6 cellular contexts compared by ENCODE assay signal in genomic region chr5:177498013-177498847, GRCh38. TPM values are rescaled to one million over a fixed set of nuclear protein-coding genes. Genes with fewer than 3 reads are reported as not detected.
DNase-seq lines count a peak whose midpoint lies in the region; ATAC-seq and TF ChIP-seq lines count a peak whose summit lies in the region.

No MANE protein-coding gene starts in this region.

- no peak for TF ChIP-seq POLR2A in right lobe of liver (IDR thresholded peaks at IDR 0.05)

- intact Hi-C loops in right lobe of liver (cut with DNase I): no loop called here

- peaks cover 31% of the 10 kb centered on the region for H3K27me3 Mint-ChIP-seq in WTC11 (ENCODE audit: low read depth)

- H3K9me3 ChIP-seq in right lobe of liver: no peaks in the 10 kb centered on the region

- 21% methylated on average over 17 of the region's 48 CpGs for WGBS in right lobe of liver (ENCODE audit: insufficient coverage, low coverage, low lambda C conversion rate, missing lambda C conversion rate)

- H3K4me1 ChIP-seq in right lobe of liver: no peaks in the 10 kb centered on the region

- peak overlapping the region; percentile 58 to 86 (median 64) for H3K4me3 ChIP-seq in right lobe of liver

- ATAC-seq in GM21723 (IDR thresholded peaks at IDR 0.05; ENCODE audit: unreplicated experiment) (peak; percentile 6), WTC11 (peak; percentile 1), right lobe of liver (peak; percentile 18 to 29 (median 22)), GM19328 (IDR thresholded peaks at IDR 0.05; ENCODE audit: unreplicated experiment) (no peak)

- H3K4me3 Mint-ChIP-seq in WTC11: peak overlapping the region; percentile 80

- no peaks in the 10 kb centered on the region for H3K36me3 ChIP-seq in right lobe of liver

- H3K27me3 ChIP-seq in right lobe of liver: no peaks in the 10 kb centered on the region

- TF ChIP-seq CTCF in WTC11 (IDR thresholded peaks at IDR 0.05) (no peak), right lobe of liver (IDR thresholded peaks at IDR 0.05) (no peak)

- H3K4me1 Mint-ChIP-seq in WTC11: peaks cover 32% of the 10 kb centered on the region

- peak overlapping the region; percentile 10 to 84 (median 14) for H3K27ac ChIP-seq in right lobe of liver

- POLR2A ChIA-PET in WTC11 (lab: Charles Lee): interaction anchor here (0.9 to 3.9 kb wide), 14 partner anchors 10 to 196 kb away, joined by 3 to 53 read pairs (median 6); partner anchors contain the start of genes DBN1, DOK3, GRK6 and LMAN2

- CTCF ChIA-PET in WTC11 (lab: Charles Lee): interaction anchor here (1.0 to 11.2 kb wide), 11 partner anchors 10 to 188 kb away, joined by 3 to 230 read pairs (median 14); partner anchors contain the start of genes DBN1, DDX41 and DOK3

- no peaks in the 10 kb centered on the region for H3K9me3 Mint-ChIP-seq in WTC11

- DNase-seq in WTC11 (ENCODE audit: low spot score): peak; percentile 67
- peak in 1 of 3 donors; percentile 75 for DNase-seq in right lobe of liver
- no peak for DNase-seq in cerebellar nuclear complex (lab: John Stamatoyannopoulos, UW)
- DNase-seq in mesenteric fat pad (ENCODE audit: low spot score): no peak

- H3K36me3 Mint-ChIP-seq in WTC11: peaks cover 5% of the 10 kb centered on the region

- H3K27ac Mint-ChIP-seq in WTC11: no peak overlapping the region

TF ChIP-seq in WTC11, 78 proteins besides CTCF, POLR2A, EP300 and RAD21:
- TF ChIP-seq OVOL2 (CRISPR knock-in tag; IDR thresholded peaks at IDR 0.05; ENCODE audit: borderline replicate concordance) (no peak), IRF1 (CRISPR knock-in tag; IDR thresholded peaks at IDR 0.05) (0 out of 2 replicates have a peak, but pooled peaks have one; percentile 69), MAX (CRISPR knock-in tag; IDR thresholded peaks at IDR 0.05) (peak; percentile 2; the same call in 1 of the 2 replicates), ESRRA (CRISPR knock-in tag; IDR thresholded peaks at IDR 0.05; ENCODE audit: borderline replicate concordance) (peak; percentile 42; the same call in 1 of the 2 replicates), ETV6 (CRISPR knock-in tag; IDR thresholded peaks at IDR 0.05) (peak; percentile 51; the same call in 1 of the 2 replicates), CREB1 (CRISPR knock-in tag; IDR thresholded peaks at IDR 0.05) (no peak), FOXK1 (CRISPR knock-in tag; IDR thresholded peaks at IDR 0.05) (0 out of 2 replicates have a peak, but pooled peaks have one; percentile 9)

RNA-seq across cellular contexts. Expression of gene PDLIM7, which starts 0.8 kb away (rescaled TPM):
- total RNA-seq in WTC11 (2021) (124 to 142 TPM (median 139 TPM) in 3 replicates), right lobe of liver (10 to 100 TPM in 4 of 6 experiments, 1 to 10 TPM in 2; 3.7 to 24.0 (median 13.6) TPM), mesenteric fat pad (58.8 TPM)

RNA-seq across cellular contexts. Expression of gene DOK3, which starts 11.4 kb away (rescaled TPM):
- total RNA-seq in WTC11 (2021) (9.0 to 9.9 TPM (median 9.0 TPM) in 3 replicates), right lobe of liver (1 to 10 TPM; 2.5 to 6.6 (median 3.9) TPM), mesenteric fat pad (22.6 TPM)

RNA-seq across cellular contexts. Expression of gene DDX41, which starts 18.5 kb away (rescaled TPM):
- 136 to 156 TPM (median 137 TPM) in 3 replicates for total RNA-seq in WTC11 (2021)
- total RNA-seq in right lobe of liver: 10 to 100 TPM; 35.1 to 64.8 (median 47.9) TPM
- 63.8 TPM for total RNA-seq in mesenteric fat pad

RNA-seq across cellular contexts. Expression of gene DBN1, which starts 24.8 kb away (rescaled TPM):
- total RNA-seq in WTC11 (2021) (267 to 288 TPM (median 269 TPM) in 3 replicates), right lobe of liver (1 to 10 TPM; 1.1 to 4.6 (median 3.1) TPM), mesenteric fat pad (44.3 TPM)

RNA-seq across cellular contexts. Expression of gene PRR7, which starts 51.6 kb away (rescaled TPM):
- total RNA-seq in WTC11 (2021): 13.1 to 14.7 TPM (median 14.6 TPM) in 3 replicates
- total RNA-seq in right lobe of liver: 10 to 100 TPM in 1 of 6 experiments, 1 to 10 TPM in 3, under 1 TPM in 2; 0.15 to 13.0 (median 1.9) TPM
- total RNA-seq in mesenteric fat pad: 1.00 TPM
